17 cellular contexts compared by ENCODE assay signal in the genomic region with DNA sequence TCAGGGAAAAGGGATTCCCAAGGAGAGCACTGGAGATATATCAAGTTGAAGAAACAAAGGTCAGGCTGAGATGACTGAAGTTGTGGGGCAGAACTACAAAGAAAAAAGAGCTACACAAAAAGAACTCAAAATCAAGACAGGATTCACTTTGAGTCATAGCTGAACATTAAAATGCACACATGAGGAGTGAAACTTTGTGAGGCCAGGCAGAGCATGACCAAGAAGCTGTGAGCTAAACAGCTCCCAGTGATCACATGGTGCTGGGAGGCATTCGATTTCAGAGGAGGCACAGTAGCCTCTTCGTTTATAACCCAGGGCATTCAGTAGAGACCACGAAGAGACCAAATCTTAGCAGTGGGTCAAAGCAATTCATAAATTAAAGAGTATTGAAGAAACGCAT.
DNase-seq lines count a peak whose midpoint lies in the region; ATAC-seq and TF ChIP-seq lines count a peak whose summit lies in the region.
"Had no signal": no experiment of that assay in that cellular context is flagged by ENCODE, and none has a peak within 500 bp of the region (broad histone marks: within the 10 kb centered on the region; RNA-seq: fewer than 3 reads in every experiment).

No MANE protein-coding gene starts in this region.

- H3K4me3 ChIP-seq in left lung = no peak overlapping the region
- H3K4me3 ChIP-seq: coronary artery, SJCRH30, suprapubic skin had no signal

- peaks cover 13% of the 10 kb centered on the region for H3K4me1 Mint-ChIP-seq in Calu3 (ENCODE audit: low read depth, unreplicated experiment)
- H3K4me1 Mint-ChIP-seq in T-helper 17 cell = peaks cover 6% of the 10 kb centered on the region

- H3K9me3 ChIP-seq in T-helper 17 cell (ENCODE audit: control insufficient read depth, low read length, poor library complexity, severe bottlenecking) = no peaks in the 10 kb centered on the region
- H3K9me3 ChIP-seq in left lung = peaks cover 0 to 2% of the 10 kb centered on the region in 2 donors
- H3K9me3 ChIP-seq: SJCRH30, suprapubic skin had no signal

- ATAC-seq in GM21717 (IDR thresholded peaks at IDR 0.05; ENCODE audit: unreplicated experiment) (peak; percentile 72), T-helper 17 cell (no peak), left lung (no peak)

- H3K27ac Mint-ChIP-seq in Calu3 (ENCODE audit: unreplicated experiment) (peak overlapping the region; percentile 49), T-helper 17 cell (peak overlapping the region; percentile 61)
- H3K27ac Mint-ChIP-seq: activated T-helper 2 cell treated with anti-CD3 and anti-CD28 coated beads, Interferon-gamma antibody, Interleukin-2, Interleukin-4, amounts not matched to agents 10 μg/mL and 5 μg/mL and 100 μg/mL, durations not matched to agents 14 hours and 24 hours and 36 hours; T-helper 2 cell treated with Interferon-gamma antibody and Interleukin-4, amounts not matched to agents 5 μg/mL and 100 μg/mL, for 36 hours had no signal

- H3K27me3 ChIP-seq in left lung = no peaks in the 10 kb centered on the region
- H3K27me3 ChIP-seq: SJCRH30, suprapubic skin had no signal

- H3K4me3 Mint-ChIP-seq in Calu3 (ENCODE audit: low read depth, unreplicated experiment) (no peak overlapping the region), T-helper 17 cell (no peak overlapping the region)
- H3K4me3 Mint-ChIP-seq: T-helper 2 cell treated with Interferon-gamma antibody and Interleukin-4, amounts not matched to agents 5 μg/mL and 100 μg/mL, for 36 hours had no signal

- intact Hi-C loops in Calu3 (cut with micrococcal nuclease; ENCODE audit: unreplicated experiment) (no loop called here), posterior cingulate gyrus (cut with DNase I) (no loop called here), left lung (cut with DNase I) (no loop called here)

- BruUV-seq in Calu3 (replicated peaks; lab: Mats Ljungman, UMichigan) = no TSS peak

- H3K27ac ChIP-seq in left lung = no peak overlapping the region
- H3K27ac ChIP-seq: coronary artery, SJCRH30, suprapubic skin had no signal

- H3K27me3 Mint-ChIP-seq in Calu3 (ENCODE audit: unreplicated experiment) (no peaks in the 10 kb centered on the region), T-helper 17 cell (no peaks in the 10 kb centered on the region)

- peaks cover 33% of the 10 kb centered on the region for H3K36me3 Mint-ChIP-seq in Calu3 (ENCODE audit: insufficient read depth, unreplicated experiment)
- peaks cover 10% of the 10 kb centered on the region for H3K36me3 Mint-ChIP-seq in T-helper 17 cell (ENCODE audit: low read depth)

- no peaks in the 10 kb centered on the region for H3K9me3 Mint-ChIP-seq in Calu3 (ENCODE audit: low read depth, unreplicated experiment)

- in situ Hi-C loops in GM13976 (cut with MboI; ENCODE audit: low sequenced_read_pairs, unreplicated experiment) = no loop called here

- H3K4me1 ChIP-seq in left lung = no peaks in the 10 kb centered on the region
- H3K4me1 ChIP-seq: SJCRH30, suprapubic skin had no signal

- H3K36me3 ChIP-seq in left lung = peaks cover 0 to 4% of the 10 kb centered on the region in 2 donors
- H3K36me3 ChIP-seq: SJCRH30 had no signal

- CTCF ChIA-PET in Calu3 (lab: Charles Lee) = interaction anchor here (0.7 kb wide), 1 partner anchor 510 kb away, joined by 5 read pairs; no protein-coding TSS in a partner anchor

- no peak for DNase-seq in Calu3
- peak; percentile 21 for DNase-seq in GM13976 (ENCODE audit: low spot score)
- DNase-seq in T-helper 17 cell = no peak
- DNase-seq in NCI-H69 (lab: John Stamatoyannopoulos, UW) = no peak
- no peak for DNase-seq in central memory CD4-positive, alpha-beta T cell
- DNase-seq in posterior cingulate gyrus = no peak
- no peak for DNase-seq in left lung
- DNase-seq: DMS153, erythroblast, NCI-H187, NCI-H446 treated with DMSO at 0.1 percent for 48 hours, SJCRH30 had no signal

- TF ChIP-seq CTCF in Calu3 (IDR thresholded peaks at IDR 0.05; ENCODE audit: unreplicated experiment) (no peak), GM13976 (IDR thresholded peaks at IDR 0.05; ENCODE audit: borderline replicate concordance, control extremely low read depth, extremely low read depth, insufficient read depth, missing control alignments) (no peak), left lung (IDR thresholded peaks at IDR 0.05) (no peak)
